In genomic region chr1:223717695-223718363, GRCh38 we compare ENCODE assay signal across 2 cellular contexts.
TF ChIP-seq lines count a peak whose summit lies in the region.

No MANE protein-coding gene starts in this region.

TF ChIP-seq in SK-N-SH treated with all-trans-retinoic acid at 6 μM for 48 hours, 23 proteins besides CTCF, POLR2A, EP300 and RAD21 (continued from another document):
- no peak for TF ChIP-seq PATZ1 (CRISPR knock-in tag; IDR thresholded peaks at IDR 0.05; ENCODE audit: borderline replicate concordance)
- TF ChIP-seq SNAI2 (CRISPR knock-in tag; IDR thresholded peaks at IDR 0.05) = no peak
- no peak for TF ChIP-seq ZNF70 (CRISPR knock-in tag; IDR thresholded peaks at IDR 0.05)
- no peak for TF ChIP-seq CREB5 (CRISPR knock-in tag; IDR thresholded peaks at IDR 0.05; ENCODE audit: low read depth)
- TF ChIP-seq ZNF8 (CRISPR knock-in tag; IDR thresholded peaks at IDR 0.05) = no peak
- no peak for TF ChIP-seq ZC3H10 (CRISPR knock-in tag; IDR thresholded peaks at IDR 0.05)
- no peak for TF ChIP-seq ZFP30 (CRISPR knock-in tag; IDR thresholded peaks at IDR 0.05)
- no peak for TF ChIP-seq OSR1 (CRISPR knock-in tag; IDR thresholded peaks at IDR 0.05)
- TF ChIP-seq RARB (CRISPR knock-in tag; IDR thresholded peaks at IDR 0.05) = no peak
- no peak for TF ChIP-seq CSRNP3 (CRISPR knock-in tag; IDR thresholded peaks at IDR 0.05)

TF ChIP-seq in H1, 55 proteins besides CTCF, POLR2A, EP300 and RAD21 (continued from another document):
- TF ChIP-seq CHD7 (IDR thresholded peaks at IDR 0.05; ENCODE audit: insufficient replicate concordance, low read length) (no peak), TBP (IDR thresholded peaks at IDR 0.05; ENCODE audit: low read depth, low read length) (no peak)
